Comparison of ENCODE assay signal across 8 cellular contexts in the genomic region with DNA sequence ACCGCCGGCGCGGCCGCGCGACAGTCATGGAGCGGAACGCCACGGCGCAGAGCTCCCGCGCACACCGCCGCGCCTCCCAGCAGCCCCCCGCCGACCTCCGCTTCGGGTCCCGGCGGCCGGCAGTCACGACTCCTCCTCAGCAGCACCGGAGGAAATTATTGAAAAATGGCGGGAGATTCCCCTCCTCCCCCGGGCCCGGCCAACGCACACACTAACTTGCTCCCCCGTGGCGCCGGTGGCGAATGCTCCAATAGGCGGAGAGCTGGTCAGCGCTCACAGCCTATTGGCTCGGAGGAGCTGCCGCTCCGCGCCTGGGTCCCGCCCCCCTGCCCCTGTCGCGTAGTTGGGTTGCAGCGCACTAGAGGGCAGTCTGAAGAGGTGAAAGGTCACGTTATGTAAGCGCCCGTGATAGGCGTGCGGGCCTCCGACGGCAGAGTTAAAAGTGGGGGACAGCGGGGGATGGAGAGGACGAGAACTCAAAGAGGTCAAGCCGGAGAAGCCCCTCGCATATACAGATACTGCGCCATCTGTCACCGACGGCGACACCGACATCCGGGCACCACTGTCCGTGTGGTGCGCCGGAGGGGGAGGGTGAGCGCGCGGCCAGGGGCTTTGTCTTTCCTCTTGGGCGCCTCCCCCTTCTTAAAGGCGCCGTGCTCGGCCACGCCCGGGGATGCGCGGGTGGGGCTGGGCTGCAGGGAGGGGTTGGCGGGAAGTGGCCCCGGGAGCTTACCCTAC.
DNase-seq lines count a peak whose midpoint lies in the region; ATAC-seq and TF ChIP-seq lines count a peak whose summit lies in the region.

A gene with protein sequence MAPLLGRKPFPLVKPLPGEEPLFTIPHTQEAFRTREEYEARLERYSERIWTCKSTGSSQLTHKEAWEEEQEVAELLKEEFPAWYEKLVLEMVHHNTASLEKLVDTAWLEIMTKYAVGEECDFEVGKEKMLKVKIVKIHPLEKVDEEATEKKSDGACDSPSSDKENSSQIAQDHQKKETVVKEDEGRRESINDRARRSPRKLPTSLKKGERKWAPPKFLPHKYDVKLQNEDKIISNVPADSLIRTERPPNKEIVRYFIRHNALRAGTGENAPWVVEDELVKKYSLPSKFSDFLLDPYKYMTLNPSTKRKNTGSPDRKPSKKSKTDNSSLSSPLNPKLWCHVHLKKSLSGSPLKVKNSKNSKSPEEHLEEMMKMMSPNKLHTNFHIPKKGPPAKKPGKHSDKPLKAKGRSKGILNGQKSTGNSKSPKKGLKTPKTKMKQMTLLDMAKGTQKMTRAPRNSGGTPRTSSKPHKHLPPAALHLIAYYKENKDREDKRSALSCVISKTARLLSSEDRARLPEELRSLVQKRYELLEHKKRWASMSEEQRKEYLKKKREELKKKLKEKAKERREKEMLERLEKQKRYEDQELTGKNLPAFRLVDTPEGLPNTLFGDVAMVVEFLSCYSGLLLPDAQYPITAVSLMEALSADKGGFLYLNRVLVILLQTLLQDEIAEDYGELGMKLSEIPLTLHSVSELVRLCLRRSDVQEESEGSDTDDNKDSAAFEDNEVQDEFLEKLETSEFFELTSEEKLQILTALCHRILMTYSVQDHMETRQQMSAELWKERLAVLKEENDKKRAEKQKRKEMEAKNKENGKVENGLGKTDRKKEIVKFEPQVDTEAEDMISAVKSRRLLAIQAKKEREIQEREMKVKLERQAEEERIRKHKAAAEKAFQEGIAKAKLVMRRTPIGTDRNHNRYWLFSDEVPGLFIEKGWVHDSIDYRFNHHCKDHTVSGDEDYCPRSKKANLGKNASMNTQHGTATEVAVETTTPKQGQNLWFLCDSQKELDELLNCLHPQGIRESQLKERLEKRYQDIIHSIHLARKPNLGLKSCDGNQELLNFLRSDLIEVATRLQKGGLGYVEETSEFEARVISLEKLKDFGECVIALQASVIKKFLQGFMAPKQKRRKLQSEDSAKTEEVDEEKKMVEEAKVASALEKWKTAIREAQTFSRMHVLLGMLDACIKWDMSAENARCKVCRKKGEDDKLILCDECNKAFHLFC (N-terminal part only) (minus strand): TSS at position 213 of the 738 bp plus-strand sequence. CDS start 360 bp downstream, outside the sequence.

- peaks cover 70% of the 10 kb centered on the region for H3K4me1 Mint-ChIP-seq in central memory CD8-positive, alpha-beta T cell

- DNase-seq in AG09319 (ENCODE audit: extremely low read depth, low read depth) (peak; percentile 95), NCI-H446 (lab: John Stamatoyannopoulos, UW) (peak; percentile 77 to 91), iris pigment epithelial cell (ENCODE audit: low read depth) (peak; percentile 98)
- peak; percentile 95 for DNase-seq in activated CD4-positive, CD25-positive, alpha-beta regulatory T cell treated with anti-CD3 and anti-CD28 coated beads, Interleukin-2, amount 50 U/mL, for 16 hours (ENCODE audit: low read depth, low spot score)
- peak; percentile 82 to 91 for DNase-seq in central memory CD8-positive, alpha-beta T cell (ENCODE audit: low spot score in 2 of 2)
- DNase-seq in stimulated activated CD4-positive, alpha-beta T cell treated with anti-CD3 and anti-CD28 coated beads, Interleukin-12 subunit alpha, Interleukin-12 subunit beta, amount 100 ng/mL, for 24 hours (ENCODE audit: low read depth in 2 of 2): peak; percentile 95 to 97

- H3K27me3 Mint-ChIP-seq in central memory CD8-positive, alpha-beta T cell: no peaks in the 10 kb centered on the region

- H3K4me3 Mint-ChIP-seq in central memory CD8-positive, alpha-beta T cell: peak within 1 kb of the TSS; percentile 96

- TF ChIP-seq CTCF in AG09319 (IDR thresholded peaks at IDR 0.05; ENCODE audit: low read depth, low read length): no peak; the same call in 1 of the 2 replicates

- H3K36me3 Mint-ChIP-seq in central memory CD8-positive, alpha-beta T cell (ENCODE audit: insufficient read depth): peaks cover 23% of the 10 kb centered on the region

- ATAC-seq in GM19025 (IDR thresholded peaks at IDR 0.05; ENCODE audit: low read depth, unreplicated experiment) (peak; percentile 82), HG03342 (IDR thresholded peaks at IDR 0.05; ENCODE audit: unreplicated experiment) (peak; percentile 86)
- peak; percentile 95 for ATAC-seq in central memory CD8-positive, alpha-beta T cell (replicated peaks; ENCODE audit: extremely low read depth, poor library complexity, severe bottlenecking)

- H3K27ac Mint-ChIP-seq in central memory CD8-positive, alpha-beta T cell (ENCODE audit: low read depth): peak within 1 kb of the TSS; percentile 99

- H3K9me3 Mint-ChIP-seq in central memory CD8-positive, alpha-beta T cell: no peaks in the 10 kb centered on the region

Comparison
In these comparisons a context has a peak if more than half of its experiments do, and no peak if none do; other contexts are left out.
1. Peak in every context shown above with its lines: DNase-seq and ATAC-seq.